ENCODE assay signal across 1 cellular context in the genomic region with DNA sequence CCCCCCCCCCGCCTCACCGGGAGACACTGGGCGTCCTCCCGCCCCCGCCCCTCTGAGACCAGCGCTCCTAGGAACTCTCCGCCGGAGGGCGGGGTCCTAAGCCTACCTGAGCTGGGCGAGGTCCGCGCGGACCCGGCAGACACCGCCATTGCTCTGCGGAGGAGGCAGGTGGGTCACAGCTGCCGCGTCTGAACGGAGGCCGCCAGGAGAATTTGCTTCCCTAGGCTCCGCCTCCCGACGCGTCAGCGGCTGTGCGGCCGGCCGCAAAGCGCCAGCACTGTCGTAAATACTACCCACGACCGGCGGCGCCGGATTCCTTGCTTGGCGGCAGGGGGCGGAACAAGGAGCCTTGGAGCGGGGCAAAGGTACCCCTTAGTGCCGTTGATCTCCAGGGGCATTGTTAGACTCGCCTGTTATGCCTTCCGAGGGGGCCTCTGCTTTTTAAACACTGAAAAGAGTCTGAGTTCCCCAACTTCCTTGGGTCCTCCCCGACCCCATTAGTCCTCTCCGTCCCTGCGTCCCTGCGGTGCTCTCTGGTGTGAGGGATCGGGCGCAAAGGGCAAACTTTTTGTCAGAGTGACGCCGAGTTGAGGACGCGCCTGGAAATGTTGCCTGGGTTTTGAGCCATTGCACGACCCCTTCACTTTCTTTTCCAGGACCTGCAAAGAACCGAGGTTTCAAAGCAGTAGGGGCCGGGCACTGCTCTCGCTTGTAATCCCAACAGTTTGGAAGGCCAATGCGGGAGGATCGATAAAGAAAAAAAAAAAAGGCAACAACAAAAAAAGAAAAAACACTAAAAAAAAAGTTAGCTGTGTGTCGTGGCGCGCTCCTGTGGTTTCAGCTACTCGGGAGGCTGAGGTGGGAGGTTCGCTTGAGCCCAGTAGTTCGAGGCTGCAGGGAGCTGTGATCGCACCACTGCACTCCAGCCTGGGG.
TF ChIP-seq lines count a peak whose summit lies in the region.

A gene (minus strand): TSS at position 214 of the 933 bp plus-strand sequence. CDS start 65 bp downstream, at position 149.

TF ChIP-seq in neural cell, 6 proteins besides CTCF, POLR2A, EP300 and RAD21 (continued from another document):
- peak; percentile 95 for TF ChIP-seq TAF1 (IDR thresholded peaks at IDR 0.05; ENCODE audit: low read depth)
- TF ChIP-seq, protein P1, sequence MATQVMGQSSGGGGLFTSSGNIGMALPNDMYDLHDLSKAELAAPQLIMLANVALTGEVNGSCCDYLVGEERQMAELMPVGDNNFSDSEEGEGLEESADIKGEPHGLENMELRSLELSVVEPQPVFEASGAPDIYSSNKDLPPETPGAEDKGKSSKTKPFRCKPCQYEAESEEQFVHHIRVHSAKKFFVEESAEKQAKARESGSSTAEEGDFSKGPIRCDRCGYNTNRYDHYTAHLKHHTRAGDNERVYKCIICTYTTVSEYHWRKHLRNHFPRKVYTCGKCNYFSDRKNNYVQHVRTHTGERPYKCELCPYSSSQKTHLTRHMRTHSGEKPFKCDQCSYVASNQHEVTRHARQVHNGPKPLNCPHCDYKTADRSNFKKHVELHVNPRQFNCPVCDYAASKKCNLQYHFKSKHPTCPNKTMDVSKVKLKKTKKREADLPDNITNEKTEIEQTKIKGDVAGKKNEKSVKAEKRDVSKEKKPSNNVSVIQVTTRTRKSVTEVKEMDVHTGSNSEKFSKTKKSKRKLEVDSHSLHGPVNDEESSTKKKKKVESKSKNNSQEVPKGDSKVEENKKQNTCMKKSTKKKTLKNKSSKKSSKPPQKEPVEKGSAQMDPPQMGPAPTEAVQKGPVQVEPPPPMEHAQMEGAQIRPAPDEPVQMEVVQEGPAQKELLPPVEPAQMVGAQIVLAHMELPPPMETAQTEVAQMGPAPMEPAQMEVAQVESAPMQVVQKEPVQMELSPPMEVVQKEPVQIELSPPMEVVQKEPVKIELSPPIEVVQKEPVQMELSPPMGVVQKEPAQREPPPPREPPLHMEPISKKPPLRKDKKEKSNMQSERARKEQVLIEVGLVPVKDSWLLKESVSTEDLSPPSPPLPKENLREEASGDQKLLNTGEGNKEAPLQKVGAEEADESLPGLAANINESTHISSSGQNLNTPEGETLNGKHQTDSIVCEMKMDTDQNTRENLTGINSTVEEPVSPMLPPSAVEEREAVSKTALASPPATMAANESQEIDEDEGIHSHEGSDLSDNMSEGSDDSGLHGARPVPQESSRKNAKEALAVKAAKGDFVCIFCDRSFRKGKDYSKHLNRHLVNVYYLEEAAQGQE (IDR thresholded peaks at IDR 0.05; ENCODE audit: borderline replicate concordance) = no peak
- peak; percentile 52 for TF ChIP-seq SMC3 (conservative IDR thresholded peaks at IDR 0.05; ENCODE audit: poor library complexity)
TF ChIP-seq in neural cell: peak in this region for 4.
